ENCODE assay signal across 9 cellular contexts in genomic region chr11:1264444-1264843, GRCh38. TPM values are rescaled to one million over a fixed set of nuclear protein-coding genes. Genes with fewer than 3 reads are reported as not detected.
DNase-seq lines count a peak whose midpoint lies in the region; ATAC-seq, FAIRE-seq and TF ChIP-seq lines count a peak whose summit lies in the region.
"Not testable (repeated sequence)": the region's sequence is repeated elsewhere in the genome, so short reads cannot be mapped to it uniquely, and the experiment has no call there.
"Had no signal": no experiment of that assay in that cellular context is flagged by ENCODE, and none has a peak within 500 bp of the region (broad histone marks: within the 10 kb centered on the region; RNA-seq: fewer than 3 reads in every experiment).

No MANE protein-coding gene starts in this region.

- H3K4me3 ChIP-seq in A549; MM.1S (ENCODE audit: low read length); dorsolateral prefrontal cortex; kidney (ENCODE audit: low read length in 2 of 2); retinal pigment epithelial cell (ENCODE audit: low read length): not testable (repeated sequence)

- TF ChIP-seq EP300 in A549 (IDR thresholded peaks at IDR 0.05): not testable (repeated sequence)

- peak in 1 of 2 experiments; percentile 25; a peak in 3 of 6 replicates for ATAC-seq in A549

- TF ChIP-seq CTCF in A549 (IDR thresholded peaks at IDR 0.05): peak; percentile 41
- peak; percentile 36 for TF ChIP-seq CTCF in MM.1S (IDR thresholded peaks at IDR 0.05; ENCODE audit: low read length)
- peak in 54 of 56 donors; percentile 20 to 70 (median 56) for TF ChIP-seq CTCF in dorsolateral prefrontal cortex (IDR thresholded peaks at IDR 0.05 in 54 of 56, conservative IDR thresholded peaks at IDR 0.05 in 2 of 56; ENCODE audit: low read depth in 1 of 56, partially characterized antibody in 56 of 56)
- TF ChIP-seq CTCF in kidney (IDR thresholded peaks at IDR 0.05; ENCODE audit: borderline replicate concordance, extremely low read depth, insufficient read depth): peak; percentile 35
- peak; percentile 41 for TF ChIP-seq CTCF in retinal pigment epithelial cell (conservative IDR thresholded peaks at IDR 0.05; ENCODE audit: low read depth, low read length)

- not testable (repeated sequence) for TF ChIP-seq POLR2A in A549 (IDR thresholded peaks at IDR 0.05; ENCODE audit: low read length)

- H3K27ac ChIP-seq in A549; MM.1S (ENCODE audit: low read length); kidney (ENCODE audit: low read depth in 2 of 2, low read length in 2 of 2): not testable (repeated sequence)
- H3K27ac ChIP-seq in dorsolateral prefrontal cortex: peak overlapping the region in 38 of 59 donors; percentile 6 to 89 (median 56)

- not testable (repeated sequence) for H3K9me2 ChIP-seq in MM.1S (replicated peaks; ENCODE audit: insufficient read depth, low read length)

- H3K9me3 ChIP-seq in A549; MM.1S (replicated peaks; ENCODE audit: insufficient read depth, low read length); kidney (ENCODE audit: control insufficient read depth in 1 of 2, low read length in 2 of 2): not testable (repeated sequence)

- H3K4me1 ChIP-seq in A549: peaks cover 17% of the 10 kb centered on the region; the same call in 2 of the 3 replicates
- H3K4me1 ChIP-seq in MM.1S (ENCODE audit: low read length): not testable (repeated sequence)
- H3K4me1 ChIP-seq in kidney (ENCODE audit: control insufficient read depth in 1 of 2, insufficient read depth in 1 of 2, low read depth in 1 of 2, low read length in 2 of 2): peaks cover 9 to 15% of the 10 kb centered on the region in 2 donors

- not testable (repeated sequence) for H2AFZ ChIP-seq in MM.1S (ENCODE audit: low read length)

- intact Hi-C loops in dorsolateral prefrontal cortex (cut with DNase I): loop anchor here in 1 of 2 donors (5.0 kb wide), 1 partner anchor 43 kb away; the partner anchor contains the start of gene TOLLIP
- intact Hi-C loops in kidney (cut with DNase I): not testable (repeated sequence)

- H3F3A ChIP-seq in MM.1S (ENCODE audit: insufficient read depth, low read length): not testable (repeated sequence)

- POLR2A ChIA-PET in A549 (lab: Yijun Ruan, JAX): not testable (repeated sequence)

- peak; percentile 38 to 50; a peak in 4 of 5 replicates for TF ChIP-seq RAD21 in A549 (conservative IDR thresholded peaks at IDR 0.05 in 1 of 2, IDR thresholded peaks at IDR 0.05 in 1 of 2)

- DNase-seq in A549 (ENCODE audit: low read depth in 1 of 2, low spot score in 1 of 2) (peak; percentile 53 to 88), GM04503 (ENCODE audit: low read depth) (peak; percentile 45), MM.1S (peak; percentile 66), RPMI7951 (ENCODE audit: low read depth) (peak; percentile 67), activated T-cell treated with anti-CD3 and anti-CD28 coated beads for 48 hours (ENCODE audit: low read depth) (peak; percentile 16), dorsolateral prefrontal cortex (peak in 1 of 10 donors; percentile 53)
- DNase-seq in kidney; retinal pigment epithelial cell (ENCODE audit: low read depth): not testable (repeated sequence)

- H3K36me3 ChIP-seq in MM.1S (replicated peaks; ENCODE audit: insufficient read depth, low read length); kidney (ENCODE audit: control insufficient read depth in 1 of 2, insufficient read depth in 2 of 2, low read length in 2 of 2): not testable (repeated sequence)

- H3K79me2 ChIP-seq in MM.1S (ENCODE audit: low read length): not testable (repeated sequence)

- CTCF ChIA-PET in A549 (lab: Yijun Ruan, JAX): not testable (repeated sequence)

- not testable (repeated sequence) for H3K9ac ChIP-seq in MM.1S (ENCODE audit: low read length); kidney (ENCODE audit: low read length in 2 of 2)

- H4K20me1 ChIP-seq in MM.1S (ENCODE audit: insufficient read depth, low read length): not testable (repeated sequence)

- FAIRE-seq in A549 (lab: Jason Lieb, UNC); kidney (lab: Jason Lieb, UNC): not testable (repeated sequence)

- not testable (repeated sequence) for H3K4me2 ChIP-seq in A549; MM.1S (ENCODE audit: low read depth, low read length)

- WGBS in A549 (ENCODE audit: missing lambda C conversion rate): 13% methylated on average over 3 of the region's 3 CpGs

- not testable (repeated sequence) for H3K27me3 ChIP-seq in MM.1S (replicated peaks; ENCODE audit: insufficient read depth, low read length); dorsolateral prefrontal cortex

TF ChIP-seq in A549, 52 proteins besides CTCF, POLR2A, EP300 and RAD21:
- peak; percentile 92 for TF ChIP-seq REST (IDR thresholded peaks at IDR 0.05)
- 0 out of 3 replicates have a peak, but pooled peaks have one; percentile 31 for TF ChIP-seq SMC3 (IDR thresholded peaks at IDR 0.05)
- TF ChIP-seq MAX (IDR thresholded peaks at IDR 0.05): 0 out of 2 replicates have a peak, but pooled peaks have one; percentile 16
- peak; percentile 89 for TF ChIP-seq CHD2 (IDR thresholded peaks at IDR 0.05; ENCODE audit: low read length, partially characterized antibody)

RNA-seq across cellular contexts. Expression of gene MUC5B, which starts 41.6 kb away (rescaled TPM):
- polyA plus RNA-seq in A549 (2011; rRNA removed) (0.85 and 2.9 TPM in 2 replicates), A549 (2017; fragmentation: RNase III; extraction: RNeasy Plus Mini Kit Qiagen cat#74134 plus additional on column Dnase treatment) (0.70 to 1.4 TPM (median 0.81 TPM) in 3 replicates), kidney (ENCODE audit: insufficient read depth, low read depth, low replicate concordance) (not detected)
- polyA plus RNA-seq in A549 (2012; cell fraction: cytosol; rRNA removed): 0.15 and 0.63 TPM in 2 replicates
- 1.5 and 3.7 TPM in 2 replicates for polyA plus RNA-seq in A549 (2012; cell fraction: nucleus; rRNA removed)
- polyA minus RNA-seq in A549 (2011; rRNA and poly(A)+ RNA removed): 4.5 and 5.7 TPM in 2 replicates
- not detected in 2 replicates for total RNA-seq in RPMI7951 (2014; rRNA removed; shearing (Covaris generic))
- total RNA-seq in dorsolateral prefrontal cortex (1 to 10 TPM in 8 of 120 experiments, under 1 TPM in 54, not detected in 58; 0.03 to 2.2 (median 0.22) TPM), kidney (0.38 TPM)
- total RNA-seq: activated T-helper 2 cell treated with anti-CD3 and anti-CD28 coated beads, Interferon-gamma antibody, Interleukin-2, Interleukin-4, amounts not matched to agents 10 μg/mL and 5 μg/mL and 100 μg/mL, durations not matched to agents 14 hours and 24 hours and 36 hours had no signal

RNA-seq across cellular contexts. Expression of gene TOLLIP, which starts 45.0 kb away (rescaled TPM):
- polyA plus RNA-seq in A549 (2011; rRNA removed) (26.5 and 26.9 TPM in 2 replicates), A549 (2017; fragmentation: RNase III; extraction: RNeasy Plus Mini Kit Qiagen cat#74134 plus additional on column Dnase treatment) (31.5 to 37.9 TPM (median 33.8 TPM) in 3 replicates), kidney (ENCODE audit: insufficient read depth, low read depth, low replicate concordance) (88.0 TPM)
- 62.4 and 72.9 TPM in 2 replicates for polyA plus RNA-seq in A549 (2012; cell fraction: cytosol; rRNA removed)
- 59.6 and 76.1 TPM in 2 replicates for polyA plus RNA-seq in A549 (2012; cell fraction: nucleus; rRNA removed)
- polyA minus RNA-seq in A549 (2011; rRNA and poly(A)+ RNA removed): 25.7 and 44.5 TPM in 2 replicates
- total RNA-seq in RPMI7951 (2014; rRNA removed; shearing (Covaris generic)): 8.9 and 11.8 TPM in 2 replicates
- total RNA-seq in dorsolateral prefrontal cortex (100 to 1,000 TPM; 129 to 348 (median 261) TPM), kidney (65.5 TPM)
